ENCODE assay signal across 8 cellular contexts in genomic region chr16:20904507-20905079, GRCh38. TPM values are rescaled to one million over a fixed set of nuclear protein-coding genes. Genes with fewer than 3 reads are reported as not detected.
DNase-seq lines count a peak whose midpoint lies in the region; ATAC-seq and TF ChIP-seq lines count a peak whose summit lies in the region.

No MANE protein-coding gene starts in this region.

- peak overlapping the region; percentile 40 for H3K27ac ChIP-seq in muscle layer of colon (ENCODE audit: low read depth, low read length)

- DNase-seq in GM13977 (ENCODE audit: low spot score) (peak; percentile 33), NCI-H526 (lab: John Stamatoyannopoulos, UW) (peak; percentile 91 to 96), NCI-H524 (lab: John Stamatoyannopoulos, UW) (no peak)
- DNase-seq in effector CD8-positive, alpha-beta T cell (lab: John Stamatoyannopoulos, UW), result no peak

- H3K4me1 ChIP-seq in muscle layer of colon (ENCODE audit: insufficient read depth, low read length), result peaks cover 57% of the 10 kb centered on the region

- H3K9me3 Mint-ChIP-seq in brain, result no peaks in the 10 kb centered on the region

- no peaks in the 10 kb centered on the region for H3K9me3 ChIP-seq in muscle layer of colon (ENCODE audit: low read length)

- H3K9ac ChIP-seq in muscle layer of colon (ENCODE audit: low read length), result no peak overlapping the region

- H3K27ac Mint-ChIP-seq in brain, result peak overlapping the region in 3 of 5 experiments; percentile 4 to 99 (median 63)

- H3K4me3 Mint-ChIP-seq in brain, result peak overlapping the region in 2 of 5 experiments; percentile 23 to 81

- H3K27me3 ChIP-seq in muscle layer of colon (ENCODE audit: control insufficient read depth in 1 of 2, insufficient read depth in 2 of 2, low read length in 2 of 2), result no peaks in the 10 kb centered on the region

- peaks cover 64% of the 10 kb centered on the region for H3K4me1 Mint-ChIP-seq in brain

- peaks cover 9% of the 10 kb centered on the region for H3K27me3 Mint-ChIP-seq in brain

- no peaks in the 10 kb centered on the region for H3K36me3 Mint-ChIP-seq in brain

- peaks cover 7% of the 10 kb centered on the region for H3K36me3 ChIP-seq in muscle layer of colon (ENCODE audit: insufficient read depth, low read length)

- TF ChIP-seq CTCF in GM13977 (IDR thresholded peaks at IDR 0.05; ENCODE audit: extremely low read depth, insufficient read depth, missing control alignments) (no peak), brain (conservative IDR thresholded peaks at IDR 0.05) (no peak)

- ATAC-seq in GM19455 (IDR thresholded peaks at IDR 0.05; ENCODE audit: unreplicated experiment), result no peak
- no peak for ATAC-seq in GM18520 (IDR thresholded peaks at IDR 0.05; ENCODE audit: unreplicated experiment)

- no peak overlapping the region for H3K4me3 ChIP-seq in muscle layer of colon (ENCODE audit: low read depth in 1 of 2, low read length in 2 of 2)

- in situ Hi-C loops in GM13977 (cut with MboI; ENCODE audit: low pct_unique_long_range_greater_than_20kb, low sequenced_read_pairs, unreplicated experiment), result no loop called here

RNA-seq across cellular contexts. Expression of gene LYRM1, which starts 4.0 kb away (rescaled TPM):
- polyA plus RNA-seq in brain (ENCODE audit: insufficient read depth, low read depth, low replicate concordance), result 35.5 TPM

RNA-seq across cellular contexts. Expression of gene DCUN1D3, which starts 4.4 kb away (rescaled TPM):
- polyA plus RNA-seq in brain (ENCODE audit: insufficient read depth, low read depth, low replicate concordance), result 2.6 TPM

Comparison
In these comparisons a context has a peak if more than half of its experiments do, and no peak if none do; other contexts are left out.
1. DNase-seq: peak in GM13977 (single experiment) and NCI-H526 (2 of 2); none in NCI-H524 (0 of 2) and effector CD8-positive, alpha-beta T cell (single experiment).